Comparison of ENCODE assay signal across 16 cellular contexts in genomic region chr18:58416014-58416703, GRCh38.
"Had no signal": no experiment of that assay in that cellular context is flagged by ENCODE, and none has a peak within 500 bp of the region (broad histone marks: within the 10 kb centered on the region; RNA-seq: fewer than 3 reads in every experiment).

No MANE protein-coding gene starts in this region.

- H3K27me3 ChIP-seq: brain microvascular endothelial cell, neural progenitor cell, thyroid gland, uterus had no signal

- H3K27ac ChIP-seq: brain microvascular endothelial cell, neural progenitor cell, parathyroid adenoma, thyroid gland, uterus had no signal

- H3K9me3 ChIP-seq: thyroid gland, uterus had no signal

- DNase-seq: activated CD4-positive, alpha-beta T cell treated with anti-CD3 and anti-CD28 coated beads, Interleukin-2, amount 10 ng/mL, durations not matched to agents 7 days and 5 days; activated CD8-positive, alpha-beta memory T cell treated with anti-CD3 and anti-CD28 coated beads, Interleukin-2, amount 50 U/mL, for 48 hours; activated gamma-delta T cell; activated T-cell treated with anti-CD3 and anti-CD28 coated beads, Interleukin-2, amount 50 U/mL, for 72 hours; amniotic stem cell; effector memory CD8-positive, alpha-beta T cell; foreskin melanocyte; immature natural killer cell; midbrain; stimulated activated CD4-positive, alpha-beta T cell treated with anti-CD3 and anti-CD28 coated beads, Interleukin-2, amount 100 ng/mL, for 48 hours; stimulated activated naive B cell treated with anti-CD40 and anti-IgM and Interleukin-4, amounts not matched to agents 10 μg/mL and 1 μg/mL and 100 μg/mL, for 72 hours; thyroid gland; uterus had no signal

- ATAC-seq: activated T-cell treated with anti-CD3 and anti-CD28 coated beads, Interleukin-2, amount 50 U/mL, for 72 hours; effector memory CD8-positive, alpha-beta T cell; stimulated activated naive B cell treated with anti-CD40 and anti-IgM and Interleukin-4, amounts not matched to agents 10 μg/mL and 1 μg/mL and 100 μg/mL, for 72 hours had no signal

- H3K4me1 ChIP-seq: parathyroid adenoma, uterus had no signal

- H3K36me3 ChIP-seq: brain microvascular endothelial cell, neural progenitor cell, thyroid gland, uterus had no signal

- H3K4me3 ChIP-seq: neural progenitor cell, thyroid gland, uterus had no signal
